In the genomic region with DNA sequence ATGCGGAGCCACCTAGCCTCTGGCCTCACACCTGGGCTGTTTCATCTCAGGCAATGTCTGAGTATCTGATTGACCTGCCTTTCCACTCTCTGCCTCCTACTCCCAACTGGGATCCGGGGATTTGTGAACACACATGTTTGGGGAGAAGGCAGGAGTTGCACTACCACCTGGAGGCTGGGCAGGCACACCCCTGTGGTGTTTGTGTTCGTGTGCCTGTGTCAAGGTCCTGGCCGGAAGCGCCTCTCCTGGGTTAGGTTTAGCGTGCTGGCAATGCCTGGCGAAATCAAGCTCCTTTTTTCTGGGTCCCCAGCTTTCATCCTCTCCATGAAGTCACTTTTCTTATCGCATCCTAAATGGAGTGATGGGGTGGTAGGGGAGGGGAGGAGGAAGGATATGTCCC, we compare ENCODE assay signal across 28 cellular contexts.
"Had no signal": no experiment of that assay in that cellular context is flagged by ENCODE, and none has a peak within 500 bp of the region (broad histone marks: within the 10 kb centered on the region; RNA-seq: fewer than 3 reads in every experiment).

No MANE protein-coding gene starts in this region.

- H3K27me3 ChIP-seq: breast epithelium, SJCRH30 had no signal

- H3K4me1 ChIP-seq: breast epithelium, SJCRH30 had no signal

- H3K9me3 ChIP-seq: breast epithelium, SJCRH30, SK-N-SH had no signal

- H3K4me1 Mint-ChIP-seq: activated CD4-positive, alpha-beta memory T cell treated with anti-CD3 and anti-CD28 coated beads, Interleukin-2, amount 10 ng/mL, durations not matched to agents 7 days and 5 days; activated CD4-positive, alpha-beta T cell treated with anti-CD3 and anti-CD28 coated beads for 36 hours; activated naive CD4-positive, alpha-beta T cell treated with anti-CD3 and anti-CD28 coated beads, Interleukin-2, amount 50 U/mL, for 24 hours; activated T-helper 17 cell treated with anti-CD3 and anti-CD28 coated beads, Interleukin-2, amount 50 U/mL, for 72 hours had no signal

- H3K4me3 Mint-ChIP-seq: activated CD4-positive, alpha-beta memory T cell treated with anti-CD3 and anti-CD28 coated beads, Interleukin-2, amount 10 ng/mL, durations not matched to agents 7 days and 5 days; activated CD4-positive, alpha-beta T cell treated with anti-CD3 and anti-CD28 coated beads for 36 hours; activated naive CD4-positive, alpha-beta T cell treated with anti-CD3 and anti-CD28 coated beads, Interleukin-2, amount 50 U/mL, for 24 hours; activated T-helper 17 cell treated with anti-CD3 and anti-CD28 coated beads, Interleukin-2, amount 50 U/mL, for 72 hours had no signal

- H3K4me3 ChIP-seq: breast epithelium, SJCRH30 had no signal

- H3K36me3 Mint-ChIP-seq: activated naive CD4-positive, alpha-beta T cell treated with anti-CD3 and anti-CD28 coated beads, Interleukin-2, amount 50 U/mL, for 24 hours had no signal

- H3K36me3 ChIP-seq: breast epithelium, SJCRH30 had no signal

- ATAC-seq: activated CD4-positive, alpha-beta T cell treated with anti-CD3 and anti-CD28 coated beads for 36 hours; activated T-helper 17 cell treated with anti-CD3 and anti-CD28 coated beads, Interleukin-2, amount 50 U/mL, for 72 hours; Panc1 had no signal

- H3K27me3 Mint-ChIP-seq: activated CD4-positive, alpha-beta memory T cell treated with anti-CD3 and anti-CD28 coated beads, Interleukin-2, amount 10 ng/mL, durations not matched to agents 7 days and 5 days; activated naive CD4-positive, alpha-beta T cell treated with anti-CD3 and anti-CD28 coated beads, Interleukin-2, amount 50 U/mL, for 24 hours had no signal

- DNase-seq: activated CD4-positive, alpha-beta memory T cell treated with anti-CD3 and anti-CD28 coated beads, Interleukin-2, amount 10 ng/mL, durations not matched to agents 7 days and 5 days; activated CD4-positive, alpha-beta T cell treated with anti-CD3 and anti-CD28 coated beads for 36 hours; activated CD4-positive, alpha-beta T cell treated with anti-CD3 and anti-CD28 coated beads, Interleukin-2, amount 50 U/mL, for 1 hour; activated gamma-delta T cell; activated T-cell treated with anti-CD3 and anti-CD28 coated beads for 4 hours; activated T-cell treated with anti-CD3 and anti-CD28 coated beads, Interleukin-2, amount 50 U/mL, for 48 hours; aorta; caudate nucleus; Kasumi-1; NCI-H1105 treated with DMSO at 0.1 percent for 48 hours; NCI-H1436 treated with DMSO at 0.1 percent for 48 hours; NCI-H2029; NCI-H2107; NCI-H2171 treated with DMSO at 0.1 percent for 48 hours; NCI-H226; NCI-H526; NCI-H774; OCI-M1; Right ventricle myocardium superior; SJCRH30; SK-N-SH; T-helper 1 cell had no signal

- H3K27ac Mint-ChIP-seq: activated CD4-positive, alpha-beta memory T cell treated with anti-CD3 and anti-CD28 coated beads, Interleukin-2, amount 10 ng/mL, durations not matched to agents 7 days and 5 days; activated CD4-positive, alpha-beta T cell treated with anti-CD3 and anti-CD28 coated beads for 36 hours; activated naive CD4-positive, alpha-beta T cell treated with anti-CD3 and anti-CD28 coated beads, Interleukin-2, amount 50 U/mL, for 24 hours; activated T-helper 17 cell treated with anti-CD3 and anti-CD28 coated beads, Interleukin-2, amount 50 U/mL, for 72 hours had no signal

- H3K27ac ChIP-seq: breast epithelium, RWPE1, SJCRH30, VCaP had no signal
